9 cellular contexts compared by ENCODE assay signal in genomic region chr1:2392686-2393085, GRCh38. TPM values are rescaled to one million over a fixed set of nuclear protein-coding genes. Genes with fewer than 3 reads are reported as not detected.
DNase-seq lines count a peak whose midpoint lies in the region; ATAC-seq, FAIRE-seq and TF ChIP-seq lines count a peak whose summit lies in the region.
"Had no signal": no experiment of that assay in that cellular context is flagged by ENCODE, and none has a peak within 500 bp of the region (broad histone marks: within the 10 kb centered on the region; RNA-seq: fewer than 3 reads in every experiment).

No MANE protein-coding gene starts in this region.

- H3K79me2 ChIP-seq in PC-9 (ENCODE audit: low read depth) (peaks cover 56% of the 10 kb centered on the region), endothelial cell of umbilical vein (ENCODE audit: control insufficient read depth, insufficient read depth, low read length) (peaks cover 37% of the 10 kb centered on the region)

- no peak for TF ChIP-seq CTCF in PC-9 (conservative IDR thresholded peaks at IDR 0.05)
- no peak for TF ChIP-seq CTCF in endothelial cell of umbilical vein (IDR thresholded peaks at IDR 0.05; ENCODE audit: extremely low read depth in 1 of 2, insufficient read depth in 1 of 2, low read depth in 1 of 2, low read length in 2 of 2)
- no peak for TF ChIP-seq CTCF in pancreas (IDR thresholded peaks at IDR 0.05)

- no peaks in the 10 kb centered on the region for H3K27me3 ChIP-seq in PC-9 (ENCODE audit: insufficient read depth, low read depth)
- H3K27me3 ChIP-seq in endothelial cell of umbilical vein (ENCODE audit: control insufficient read depth in 2 of 2, insufficient read depth in 2 of 2, low read length in 2 of 2), result no peaks in the 10 kb centered on the region
- H3K27me3 ChIP-seq in pancreas, result no peaks in the 10 kb centered on the region

- dilution Hi-C loops in endothelial cell of umbilical vein (cut with MboI; ENCODE audit: extremely low pct_ligation_motif_present, low sequenced_read_pairs), result no loop called here

- H3K4me3 ChIP-seq in PC-9, result peak overlapping the region; percentile 80
- H3K4me3 ChIP-seq in endothelial cell of umbilical vein (replicated peaks in 1 of 3; ENCODE audit: insufficient read depth in 1 of 3, low read depth in 1 of 3, low read length in 3 of 3), result peak overlapping the region; percentile 62 to 92 (median 88)
- H3K4me3 ChIP-seq in pancreas, result peak overlapping the region; percentile 76 to 99 (median 90)

- intact Hi-C loops in PC-9 (cut with micrococcal nuclease; ENCODE audit: unreplicated experiment) (loop anchor here (5.0 kb wide), 1 partner anchor 80 kb away; no protein-coding TSS in a partner anchor), endothelial cell of umbilical vein (cut with micrococcal nuclease) (no loop called here), pancreas (cut with DNase I) (no loop called here)

- CTCF ChIA-PET in PC-9 (lab: Charles Lee), result no interaction called here
- CTCF ChIA-PET in endothelial cell of umbilical vein (lab: Charles Lee), result interaction anchor here (0.6 to 2.8 kb wide), 2 partner anchors 197 to 218 kb away, joined by 3 to 36 read pairs; partner anchors contain the start of gene FAAP20

- no peaks in the 10 kb centered on the region for H3K9me2 ChIP-seq in PC-9 (ENCODE audit: insufficient read depth)

- H3K9me1 ChIP-seq in endothelial cell of umbilical vein (replicated peaks; ENCODE audit: control insufficient read depth, extremely low read depth, insufficient read depth, low read length), result no peaks in the 10 kb centered on the region

- peaks cover 29% of the 10 kb centered on the region for H4K20me1 ChIP-seq in PC-9 (ENCODE audit: insufficient read depth)
- no peaks in the 10 kb centered on the region for H4K20me1 ChIP-seq in endothelial cell of umbilical vein (replicated peaks; ENCODE audit: control insufficient read depth, extremely low read depth, insufficient read depth, low read length)

- H2AFZ ChIP-seq in PC-9 (no peak overlapping the region), endothelial cell of umbilical vein (ENCODE audit: low read depth, low read length) (no peak overlapping the region)

- BruUV-seq in PC-9 (replicated peaks; lab: Mats Ljungman, UMichigan) (TSS peak; percentile 50), endothelial cell of umbilical vein (replicated peaks; lab: Mats Ljungman, UMichigan) (no TSS peak)

- H3K36me3 ChIP-seq in PC-9 (ENCODE audit: low read depth) (peaks cover 13% of the 10 kb centered on the region; the same call in 1 of the 2 replicates), endothelial cell of umbilical vein (ENCODE audit: control insufficient read depth in 2 of 2, extremely low read depth in 1 of 2, insufficient read depth in 2 of 2, low read length in 2 of 2) (peaks cover 4 to 23% of the 10 kb centered on the region in 2 experiments), pancreas (peaks cover 0 to 16% (median 12%) of the 10 kb centered on the region in 3 donors)

- DNase-seq in COLO668 (lab: John Stamatoyannopoulos, UW; ENCODE audit: unreplicated experiment) (peak; percentile 37), PC-9 (no peak), endothelial cell of umbilical vein (ENCODE audit: low read depth, low spot score) (no peak), pancreas (peak in 2 of 6 donors; percentile 27 to 62), NCI-H446 treated with DMSO at 0.1 percent for 48 hours (lab: John Stamatoyannopoulos, UW) (no peak)
- DNase-seq: NCI-H524 had no signal

- FAIRE-seq in endothelial cell of umbilical vein (lab: Jason Lieb, UNC), result no peak
- FAIRE-seq in pancreas (lab: Jason Lieb, UNC), result no peak

- POLR2A ChIA-PET in PC-9 (lab: Charles Lee; ENCODE audit: unreplicated experiment) (interaction anchor here (0.6 kb wide), 2 partner anchors 57 to 194 kb away, joined by 4 read pairs; no protein-coding TSS in a partner anchor), endothelial cell of umbilical vein (lab: Charles Lee) (no interaction called here)

- peaks cover 6% of the 10 kb centered on the region; the same call in 1 of the 2 replicates for H3F3A ChIP-seq in PC-9 (ENCODE audit: insufficient read depth, low read depth)

- H3K4me1 ChIP-seq in PC-9 (replicated peaks; ENCODE audit: insufficient read depth), result peaks cover 19% of the 10 kb centered on the region
- peaks cover 16% of the 10 kb centered on the region for H3K4me1 ChIP-seq in endothelial cell of umbilical vein (ENCODE audit: control insufficient read depth, extremely low read depth, insufficient read depth, low read length)
- H3K4me1 ChIP-seq in pancreas, result peaks cover 17 to 28% (median 25%) of the 10 kb centered on the region in 3 donors

- 15 to 16% methylated on average over 16 of the region's 16 CpGs for WGBS in pancreas, 2 donors

- H3K9me3 ChIP-seq in PC-9 (ENCODE audit: insufficient read depth, low read depth) (no peaks in the 10 kb centered on the region), endothelial cell of umbilical vein (replicated peaks; ENCODE audit: control insufficient read depth, insufficient read depth, low read length) (no peaks in the 10 kb centered on the region), pancreas (no peaks in the 10 kb centered on the region)

- peak overlapping the region; percentile 91 for H3K9ac ChIP-seq in endothelial cell of umbilical vein (replicated peaks; ENCODE audit: extremely low read depth, insufficient read depth, low read length)

- H3K4me2 ChIP-seq in PC-9 (peak overlapping the region; percentile 89), endothelial cell of umbilical vein (ENCODE audit: insufficient read depth, low read length) (peak overlapping the region; percentile 97)

- ATAC-seq in pancreas (no peak), GM18867 (IDR thresholded peaks at IDR 0.05; ENCODE audit: unreplicated experiment) (no peak), HG03196 (IDR thresholded peaks at IDR 0.05; ENCODE audit: unreplicated experiment) (no peak), GM18907 (IDR thresholded peaks at IDR 0.05; ENCODE audit: unreplicated experiment) (no peak)

- H3K27ac ChIP-seq in PC-9 (no peak overlapping the region), endothelial cell of umbilical vein (ENCODE audit: insufficient read depth, low read depth, low read length) (peak overlapping the region; percentile 70), pancreas (peak overlapping the region in 2 of 4 donors; percentile 82 to 85)

- no peak for TF ChIP-seq POLR2A in endothelial cell of umbilical vein (IDR thresholded peaks at IDR 0.05; ENCODE audit: low read depth, low read length)

TF ChIP-seq in endothelial cell of umbilical vein, 7 proteins besides CTCF, POLR2A, EP300 and RAD21:
- TF ChIP-seq EZH2 (IDR thresholded peaks at IDR 0.05; ENCODE audit: borderline replicate concordance, low read depth, low read length, severe bottlenecking) (no peak), JUN (IDR thresholded peaks at IDR 0.05; ENCODE audit: borderline replicate concordance, insufficient read depth, insufficient read length, low read depth) (no peak), GATA2 (IDR thresholded peaks at IDR 0.05; ENCODE audit: insufficient read depth, insufficient read length, low read depth, low read length) (no peak), MYC (IDR thresholded peaks at IDR 0.05; ENCODE audit: low read depth, low read length) (no peak)

RNA-seq across cellular contexts. Expression of gene RER1, which starts 1.0 kb away (rescaled TPM):
- total RNA-seq in PC-9 (2021) (109 and 131 TPM in 2 replicates), endothelial cell of umbilical vein (174 and 179 TPM in 2 replicates), pancreas (10 to 100 TPM; 58.2 to 84.2 (median 70.9) TPM)
- polyA plus RNA-seq in endothelial cell of umbilical vein (249 and 292 TPM in 2 replicates), pancreas (10 to 100 TPM; 54.8 to 67.6 TPM)
- polyA plus RNA-seq in endothelial cell of umbilical vein (2011; cell fraction: cytosol; rRNA removed), result 172 and 180 TPM in 2 replicates
- polyA plus RNA-seq in endothelial cell of umbilical vein (2011; cell fraction: nucleus; rRNA removed), result 248 and 277 TPM in 2 replicates
- 123 and 155 TPM in 2 replicates for polyA plus RNA-seq in endothelial cell of umbilical vein (2012)
- polyA minus RNA-seq in endothelial cell of umbilical vein, result 283 and 344 TPM in 2 replicates
- 63.2 TPM for polyA minus RNA-seq in endothelial cell of umbilical vein (2011; cell fraction: cytosol; rRNA and poly(A)+ RNA removed)
- 42.0 and 63.0 TPM in 2 replicates for polyA minus RNA-seq in endothelial cell of umbilical vein (2011; cell fraction: nucleus; rRNA and poly(A)+ RNA removed)

RNA-seq across cellular contexts. Expression of gene MORN1, which starts 1.3 kb away (rescaled TPM):
- total RNA-seq in PC-9 (2021), result 47.8 and 51.0 TPM in 2 replicates
- total RNA-seq in endothelial cell of umbilical vein, result 6.4 and 6.5 TPM in 2 replicates
- 3.1 and 4.3 TPM in 2 replicates for polyA plus RNA-seq in endothelial cell of umbilical vein
- 2.6 and 3.0 TPM in 2 replicates for polyA plus RNA-seq in endothelial cell of umbilical vein (2011; cell fraction: cytosol; rRNA removed)
- 9.5 and 10.2 TPM in 2 replicates for polyA plus RNA-seq in endothelial cell of umbilical vein (2011; cell fraction: nucleus; rRNA removed)
- 1.9 and 2.6 TPM in 2 replicates for polyA plus RNA-seq in endothelial cell of umbilical vein (2012)
- 4.0 and 6.7 TPM in 2 replicates for polyA minus RNA-seq in endothelial cell of umbilical vein
- 11.6 TPM for polyA minus RNA-seq in endothelial cell of umbilical vein (2011; cell fraction: cytosol; rRNA and poly(A)+ RNA removed)
- 6.7 and 7.6 TPM in 2 replicates for polyA minus RNA-seq in endothelial cell of umbilical vein (2011; cell fraction: nucleus; rRNA and poly(A)+ RNA removed)
- total RNA-seq in pancreas, result 1 to 10 TPM; 4.7 to 8.9 (median 5.2) TPM
- 1 to 10 TPM; 5.2 to 9.3 TPM for polyA plus RNA-seq in pancreas

RNA-seq across cellular contexts. Expression of gene PEX10, which starts 19.7 kb away (rescaled TPM):
- total RNA-seq in PC-9 (2021) (24.3 and 26.3 TPM in 2 replicates), endothelial cell of umbilical vein (23.0 and 26.7 TPM in 2 replicates), pancreas (10 to 100 TPM; 10.1 to 14.8 (median 10.7) TPM)
- polyA plus RNA-seq in endothelial cell of umbilical vein (25.1 and 31.5 TPM in 2 replicates), pancreas (10 to 100 TPM; 16.3 to 16.8 TPM)
- 20.0 and 25.0 TPM in 2 replicates for polyA plus RNA-seq in endothelial cell of umbilical vein (2011; cell fraction: cytosol; rRNA removed)
- 17.1 and 17.6 TPM in 2 replicates for polyA plus RNA-seq in endothelial cell of umbilical vein (2011; cell fraction: nucleus; rRNA removed)
- polyA plus RNA-seq in endothelial cell of umbilical vein (2012), result 15.0 and 16.1 TPM in 2 replicates
- polyA minus RNA-seq in endothelial cell of umbilical vein, result 14.5 and 18.2 TPM in 2 replicates
- 15.8 TPM for polyA minus RNA-seq in endothelial cell of umbilical vein (2011; cell fraction: cytosol; rRNA and poly(A)+ RNA removed)
- 9.1 and 13.8 TPM in 2 replicates for polyA minus RNA-seq in endothelial cell of umbilical vein (2011; cell fraction: nucleus; rRNA and poly(A)+ RNA removed)
